ENCODE assay signal across 8 cellular contexts in genomic region chr11:129374081-129374992, GRCh38. TPM values are rescaled to one million over a fixed set of nuclear protein-coding genes. Genes with fewer than 3 reads are reported as not detected.
A peak's percentile ranks its signal among the peaks of the same experiment; 100 is the strongest.
DNase-seq lines count a peak whose midpoint lies in the region; ATAC-seq, FAIRE-seq and TF ChIP-seq lines count a peak whose summit lies in the region.

No MANE protein-coding gene starts in this region.

- H3K14ac ChIP-seq in H1 (ENCODE audit: insufficient read length): no peak overlapping the region

- FAIRE-seq in H1 (lab: Jason Lieb, UNC): no peak
- no peak for FAIRE-seq in RCC 7860 (lab: Jason Lieb, UNC)
- no peak for FAIRE-seq in H54 (lab: Jason Lieb, UNC)

- H3K27me3 Mint-ChIP-seq in CD8-positive, alpha-beta T cell (ENCODE audit: low read depth): peaks cover 71% of the 10 kb centered on the region
- H3K27me3 Mint-ChIP-seq in neural progenitor cell (ENCODE audit: insufficient read depth, low read depth): peaks cover 78% of the 10 kb centered on the region

- H3K23ac ChIP-seq in H1 (ENCODE audit: insufficient read length): no peak overlapping the region

- H3K27ac Mint-ChIP-seq in CD8-positive, alpha-beta T cell: no peak overlapping the region
- no peak overlapping the region for H3K27ac Mint-ChIP-seq in neural progenitor cell

- no peak overlapping the region for H2BK120ac ChIP-seq in H1 (replicated peaks; ENCODE audit: low read depth, low read length)

- peaks cover 26% of the 10 kb centered on the region for H3F3A ChIP-seq in neural progenitor cell (ENCODE audit: low read depth)

- H2BK12ac ChIP-seq in H1 (ENCODE audit: low read depth, low read length): no peak overlapping the region

- no peak overlapping the region for H2BK20ac ChIP-seq in H1 (ENCODE audit: low read length)

- H2AFZ ChIP-seq in H1 (ENCODE audit: low read length) (no peak overlapping the region; the same call in 1 of the 2 replicates), neural progenitor cell (replicated peaks) (peak overlapping the region; percentile 63)

- no peaks in the 10 kb centered on the region for H3K4me1 ChIP-seq in CD8-positive, alpha-beta T cell (ENCODE audit: insufficient read depth, low read length)
- H3K4me1 ChIP-seq in HUES64 (ENCODE audit: insufficient read depth, low read length) (0 out of 2 replicates have a peak, but pooled peaks cover 5% of the 10 kb centered on the region), H1 (replicated peaks in 1 of 4; ENCODE audit: control insufficient read depth in 3 of 4, insufficient read depth in 4 of 4, low read length in 3 of 4) (peaks cover 0 to 8% (median 6%) of the 10 kb centered on the region in 4 experiments; a peak in 6 of 7 replicates), neural progenitor cell (peaks cover 26% of the 10 kb centered on the region)

- H3K4me1 Mint-ChIP-seq in CD8-positive, alpha-beta T cell (ENCODE audit: low read depth): peaks cover 26% of the 10 kb centered on the region
- H3K4me1 Mint-ChIP-seq in neural progenitor cell: peaks cover 19% of the 10 kb centered on the region

- no peak for DNase-seq in CD8-positive, alpha-beta T cell
- DNase-seq in H1 (ENCODE audit: low read depth in 1 of 2, low spot score in 2 of 2) (peak in 1 of 2 experiments; percentile 61), neural progenitor cell (ENCODE audit: low spot score) (peak; percentile 58), RCC 7860 (ENCODE audit: low spot score) (no peak), H54 (ENCODE audit: insufficient read length, low spot score) (no peak), GDM1 (lab: John Stamatoyannopoulos, UW) (no peak)

- no peak for TF ChIP-seq RAD21 in H1 (IDR thresholded peaks at IDR 0.05 in 1 of 2, conservative IDR thresholded peaks at IDR 0.05 in 1 of 2; ENCODE audit: low read depth in 2 of 2, low read length in 2 of 2)

- H3K79me2 ChIP-seq in H1 (ENCODE audit: control insufficient read depth in 1 of 2, insufficient read depth in 2 of 2, low read length in 2 of 2) (no peaks in the 10 kb centered on the region), neural progenitor cell (ENCODE audit: low read depth) (no peaks in the 10 kb centered on the region)

- no peaks in the 10 kb centered on the region for H3K9me3 Mint-ChIP-seq in CD8-positive, alpha-beta T cell
- peaks cover 5% of the 10 kb centered on the region for H3K9me3 Mint-ChIP-seq in neural progenitor cell

- H3K4ac ChIP-seq in H1 (replicated peaks; ENCODE audit: insufficient read length, low read depth, low read length): no peak overlapping the region

- WGBS in HUES64: 3% methylated on average over 57 of the region's 57 CpGs
- WGBS in H1 (ENCODE audit: extremely low coverage in 1 of 2, insufficient coverage in 1 of 2, insufficient read length in 1 of 2, insufficient replicate concordance in 2 of 2, low coverage in 1 of 2, low lambda C conversion rate in 2 of 2, missing lambda C conversion rate in 1 of 2), 2 experiments: 6% methylated on average over 57 of the region's 57 CpGs; no CpG with 5 or more reads in 1 of the 2 experiments

- intact Hi-C loops in CD8-positive, alpha-beta T cell (cut with DNase I, micrococcal nuclease): no loop called here

- TF ChIP-seq EP300 in H1 (IDR thresholded peaks at IDR 0.05; ENCODE audit: borderline replicate concordance in 1 of 2, low read depth in 2 of 2, low read length in 2 of 2): no peak

- H3K27ac ChIP-seq in CD8-positive, alpha-beta T cell (ENCODE audit: low read depth, low read length): no peak overlapping the region
- H3K27ac ChIP-seq in HUES64 (ENCODE audit: low read depth, low read length) (no peak overlapping the region), H1 (ENCODE audit: low read depth, low read length) (no peak overlapping the region), neural progenitor cell (no peak overlapping the region)

- peaks cover 25% of the 10 kb centered on the region for H3K23me2 ChIP-seq in H1 (ENCODE audit: low read depth, low read length)

- no peaks in the 10 kb centered on the region for H3K36me3 ChIP-seq in CD8-positive, alpha-beta T cell (ENCODE audit: insufficient read depth, low read length)
- H3K36me3 ChIP-seq in HUES64 (ENCODE audit: insufficient read depth, low read length): no peaks in the 10 kb centered on the region
- no peaks in the 10 kb centered on the region for H3K36me3 ChIP-seq in H1 (ENCODE audit: control insufficient read depth in 2 of 4, insufficient read depth in 4 of 4, low read length in 3 of 4)
- H3K36me3 ChIP-seq in neural progenitor cell: no peaks in the 10 kb centered on the region

- H4K8ac ChIP-seq in H1 (ENCODE audit: extremely low read depth, insufficient read depth, low read length): peak overlapping the region; percentile 58; the same call in 1 of the 2 replicates

- no peaks in the 10 kb centered on the region for H3K79me1 ChIP-seq in H1 (ENCODE audit: low read depth, low read length)

- peak overlapping the region; percentile 29 for H3K4me3 Mint-ChIP-seq in CD8-positive, alpha-beta T cell
- peak overlapping the region; percentile 83 for H3K4me3 Mint-ChIP-seq in neural progenitor cell

- TF ChIP-seq POLR2A in H1 (IDR thresholded peaks at IDR 0.05; ENCODE audit: control extremely low read depth in 1 of 2, low read depth in 2 of 2, low read length in 2 of 2) (no peak), H54 (IDR thresholded peaks at IDR 0.05; ENCODE audit: low read depth, low read length) (no peak)

- H3K9me3 ChIP-seq in CD8-positive, alpha-beta T cell (ENCODE audit: low read length): no peaks in the 10 kb centered on the region
- no peaks in the 10 kb centered on the region for H3K9me3 ChIP-seq in HUES64 (ENCODE audit: insufficient read depth, low read depth, low read length)
- H3K9me3 ChIP-seq in H1 (ENCODE audit: insufficient read depth in 2 of 2, low read depth in 1 of 2, low read length in 1 of 2): no peaks in the 10 kb centered on the region
- H3K9me3 ChIP-seq in neural progenitor cell (ENCODE audit: low read depth): no peaks in the 10 kb centered on the region

- no peak overlapping the region for H3K4me3 ChIP-seq in CD8-positive, alpha-beta T cell (ENCODE audit: low read depth, low read length)
- H3K4me3 ChIP-seq in HUES64 (ENCODE audit: low read length) (peak overlapping the region; percentile 45), H1 (ENCODE audit: extremely low read depth in 1 of 4, insufficient read depth in 2 of 4, low read depth in 3 of 4, low read length in 4 of 4) (peak overlapping the region; percentile 32 to 55 (median 38); a peak in 7 of 8 replicates), neural progenitor cell (peak overlapping the region; percentile 45)

- H3K4me2 ChIP-seq in H1 (ENCODE audit: insufficient read depth in 1 of 2, low read depth in 2 of 2, low read length in 2 of 2): peak overlapping the region; percentile 81 to 93
- H3K4me2 ChIP-seq in neural progenitor cell: peak overlapping the region; percentile 83

- ATAC-seq in CD8-positive, alpha-beta T cell: no peak
- no peak for ATAC-seq in HG02642 (IDR thresholded peaks at IDR 0.05; ENCODE audit: poor library complexity, unreplicated experiment)

- H3K36me3 Mint-ChIP-seq in CD8-positive, alpha-beta T cell: no peaks in the 10 kb centered on the region
- no peaks in the 10 kb centered on the region for H3K36me3 Mint-ChIP-seq in neural progenitor cell

- no peak overlapping the region for H2BK15ac ChIP-seq in H1 (ENCODE audit: low read length)

- POLR2A ChIA-PET in CD8-positive, alpha-beta T cell (lab: Charles Lee): interaction anchor here (0.6 kb wide), 1 partner anchor 558 kb away, joined by 6 read pairs; no protein-coding TSS in a partner anchor
- POLR2A ChIA-PET in H1 (lab: Charles Lee; ENCODE audit: partially characterized antibody): interaction anchor here (1.2 to 1.3 kb wide), 2 partner anchors 30 to 484 kb away, joined by 4 read pairs; no protein-coding TSS in a partner anchor

- no peak for TF ChIP-seq CTCF in CD8-positive, alpha-beta T cell (IDR thresholded peaks at IDR 0.05)
- no peak for TF ChIP-seq CTCF in H1 (IDR thresholded peaks at IDR 0.05; ENCODE audit: control extremely low read depth in 1 of 3, insufficient read depth in 1 of 3, low read depth in 1 of 3, low read length in 3 of 3)
- TF ChIP-seq CTCF in neural progenitor cell (IDR thresholded peaks at IDR 0.05): peak; percentile 18

- no peak overlapping the region for H3K18ac ChIP-seq in H1 (ENCODE audit: extremely low read depth, low read length)

- H3K9ac ChIP-seq in HUES64 (ENCODE audit: low read depth, low read length): no peak overlapping the region
- no peak overlapping the region for H3K9ac ChIP-seq in H1 (replicated peaks in 1 of 4; ENCODE audit: extremely low read depth in 1 of 4, low read depth in 3 of 4, low read length in 3 of 4)
- H3K9ac ChIP-seq in neural progenitor cell: no peak overlapping the region

- no peak overlapping the region for H4K5ac ChIP-seq in H1 (ENCODE audit: insufficient read length, low read depth, low read length)

- H4K91ac ChIP-seq in H1 (replicated peaks; ENCODE audit: insufficient read length, low read length): no peak overlapping the region

- no peak overlapping the region for H2AK5ac ChIP-seq in H1 (ENCODE audit: low read depth, low read length)

- H2BK5ac ChIP-seq in H1 (ENCODE audit: low read depth, low read length): no peak overlapping the region

- H3K56ac ChIP-seq in H1 (replicated peaks; ENCODE audit: insufficient read length, low read depth, low read length): no peak overlapping the region

- CTCF ChIA-PET in CD8-positive, alpha-beta T cell (lab: Charles Lee): interaction anchor here (0.6 kb wide), 1 partner anchor 87 kb away, joined by 3 read pairs; no protein-coding TSS in a partner anchor
- CTCF ChIA-PET in H1 (lab: Charles Lee; ENCODE audit: partially characterized antibody): interaction anchor here (0.6 to 4.7 kb wide), 12 partner anchors 10 to 523 kb away, joined by 3 to 45 read pairs (median 4); no protein-coding TSS in a partner anchor

- H4K20me1 ChIP-seq in H1 (replicated peaks in 1 of 2; ENCODE audit: control insufficient read depth in 1 of 2, insufficient read depth in 2 of 2, low read length in 2 of 2) (peaks cover 2 to 7% of the 10 kb centered on the region in 2 experiments), neural progenitor cell (ENCODE audit: low read depth) (peaks cover 41% of the 10 kb centered on the region)

- H3K27me3 ChIP-seq in CD8-positive, alpha-beta T cell (ENCODE audit: insufficient read depth, low read length): peaks cover 26% of the 10 kb centered on the region
- H3K27me3 ChIP-seq in HUES64 (ENCODE audit: insufficient read depth, low read length): peaks cover 100% of the 10 kb centered on the region
- peaks cover 52 to 81% (median 77%) of the 10 kb centered on the region in 4 experiments for H3K27me3 ChIP-seq in H1 (replicated peaks in 1 of 4; ENCODE audit: control insufficient read depth in 3 of 4, extremely low read depth in 1 of 4, insufficient read depth in 3 of 4, low read length in 3 of 4)
- peaks cover 100% of the 10 kb centered on the region for H3K27me3 ChIP-seq in neural progenitor cell

RNA-seq across cellular contexts. Expression of gene BARX2, which starts 1.3 kb away (rescaled TPM):
- total RNA-seq in CD8-positive, alpha-beta T cell: not detected
- not detected for polyA plus RNA-seq in HUES64 (2013, experiment 1 of 2)
- polyA plus RNA-seq in HUES64 (2013, experiment 2 of 2): not detected
- total RNA-seq in H1 (2021; fragmentation: NEBNext Ultra II Directional; extraction: Animal tissue kit (Norgen Biotek cat#: 25700)): not detected in 2 replicates
- not detected in 2 replicates for polyA plus RNA-seq in H1 (2011; rRNA removed)
- polyA plus RNA-seq in H1 (2011; cell fraction: cytosol; rRNA removed): not detected
- polyA plus RNA-seq in H1 (2011; cell fraction: nucleus; rRNA removed): not detected
- polyA plus RNA-seq in H1 (2012, experiment 1 of 2): not detected in 4 replicates
- not detected for polyA plus RNA-seq in H1 (2012, experiment 2 of 2)
- polyA plus RNA-seq in H1 (2013, experiment 1 of 2): not detected
- polyA plus RNA-seq in H1 (2013, experiment 2 of 2): not detected
- not detected in 2 replicates for polyA minus RNA-seq in H1 (2011; rRNA and poly(A)+ RNA removed)
- polyA minus RNA-seq in H1 (2011; cell fraction: cytosol; rRNA and poly(A)+ RNA removed): not detected
- not detected for polyA minus RNA-seq in H1 (2011; cell fraction: nucleus; rRNA and poly(A)+ RNA removed)
- not detected in 2 replicates for total RNA-seq in neural progenitor cell (ENCODE audit: low replicate concordance)
